Comparison of ENCODE assay signal across 22 cellular contexts in the genomic region with DNA sequence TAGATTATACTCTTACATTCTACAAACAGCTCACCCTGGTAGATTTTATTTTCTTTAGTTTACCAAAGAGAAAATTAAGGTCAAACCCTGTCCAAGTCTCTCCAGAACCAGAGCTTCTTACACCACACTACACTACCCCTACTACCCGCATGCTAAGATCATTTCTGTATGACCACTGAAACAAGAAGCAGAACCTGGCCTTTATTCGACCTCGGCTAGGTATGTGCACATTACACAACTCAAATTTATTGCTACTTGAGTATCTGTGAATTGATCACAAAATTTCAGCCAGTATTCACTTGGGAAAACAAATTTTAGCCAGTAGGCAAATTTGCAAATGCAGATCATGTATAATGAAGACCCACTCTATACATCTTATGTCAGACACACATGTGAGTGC.
DNase-seq lines count a peak whose midpoint lies in the region; ATAC-seq and TF ChIP-seq lines count a peak whose summit lies in the region.
"Had no signal": no experiment of that assay in that cellular context is flagged by ENCODE, and none has a peak within 500 bp of the region (broad histone marks: within the 10 kb centered on the region; RNA-seq: fewer than 3 reads in every experiment).

No MANE protein-coding gene starts in this region.

- no peak overlapping the region for H3K4me3 Mint-ChIP-seq in mesothelial cell of epicardium
- H3K4me3 Mint-ChIP-seq: CD14-positive monocyte; CD4-positive, alpha-beta memory T cell; CD4-positive, CD25-positive, alpha-beta regulatory T cell; CD8-positive, alpha-beta memory T cell had no signal

- H3K27me3 Mint-ChIP-seq in mesothelial cell of epicardium (ENCODE audit: low read depth) = no peaks in the 10 kb centered on the region
- H3K27me3 Mint-ChIP-seq: CD4-positive, alpha-beta memory T cell; CD4-positive, CD25-positive, alpha-beta regulatory T cell; CD8-positive, alpha-beta memory T cell had no signal

- ATAC-seq in GM18909 (IDR thresholded peaks at IDR 0.05; ENCODE audit: poor library complexity, unreplicated experiment) (no peak), GM19463 (IDR thresholded peaks at IDR 0.05; ENCODE audit: unreplicated experiment) (no peak)
- ATAC-seq: GM12878 had no signal

- H3K27ac Mint-ChIP-seq in mesothelial cell of epicardium = peak overlapping the region; percentile 85
- H3K27ac Mint-ChIP-seq: CD14-positive monocyte; CD4-positive, alpha-beta memory T cell; CD4-positive, CD25-positive, alpha-beta regulatory T cell; CD8-positive, alpha-beta memory T cell had no signal

- H3K36me3 Mint-ChIP-seq in mesothelial cell of epicardium = peaks cover 2% of the 10 kb centered on the region
- H3K36me3 Mint-ChIP-seq: CD14-positive monocyte; CD4-positive, alpha-beta memory T cell; CD4-positive, CD25-positive, alpha-beta regulatory T cell; CD8-positive, alpha-beta memory T cell had no signal

- TF ChIP-seq CTCF in mesothelial cell of epicardium (IDR thresholded peaks at IDR 0.05; ENCODE audit: unreplicated experiment) = no peak

- H3K9me3 Mint-ChIP-seq in mesothelial cell of epicardium = peaks cover 13% of the 10 kb centered on the region

- DNase-seq in amniotic epithelial cell (ENCODE audit: low read depth) (peak; percentile 14), mesothelial cell of epicardium (ENCODE audit: low spot score in 2 of 2, unreplicated experiment in 2 of 2) (no peak), cortex of kidney (lab: John Stamatoyannopoulos, UW) (no peak)
- DNase-seq: 8988T; ACHN; BE2C; C1 segment of cervical spinal cord; CD4-positive, alpha-beta memory T cell; CD4-positive, CD25-positive, alpha-beta regulatory T cell; CD8-positive, alpha-beta memory T cell; COR-L47; DMS 273 treated with DMSO at 0.1 percent for 48 hours; DMS153; DMS53; DMS79; DND-41; EL; GDM1 had no signal

- H3K4me1 Mint-ChIP-seq in mesothelial cell of epicardium = peaks cover 33% of the 10 kb centered on the region
- H3K4me1 Mint-ChIP-seq: CD14-positive monocyte; CD4-positive, alpha-beta memory T cell; CD4-positive, CD25-positive, alpha-beta regulatory T cell; CD8-positive, alpha-beta memory T cell had no signal
